In genomic region chr5:180869587-180869986, GRCh38 we compare ENCODE assay signal across 17 cellular contexts. TPM values are rescaled to one million over a fixed set of nuclear protein-coding genes. Genes with fewer than 3 reads are reported as not detected.
DNase-seq lines count a peak whose midpoint lies in the region; ATAC-seq and TF ChIP-seq lines count a peak whose summit lies in the region.
"Had no signal": no experiment of that assay in that cellular context is flagged by ENCODE, and none has a peak within 500 bp of the region (broad histone marks: within the 10 kb centered on the region; RNA-seq: fewer than 3 reads in every experiment).

No MANE protein-coding gene starts in this region.

- H3K9me3 Mint-ChIP-seq in nephron progenitor cell, result no peaks in the 10 kb centered on the region
- H3K9me3 Mint-ChIP-seq: activated CD4-positive, alpha-beta memory T cell treated with anti-CD3 and anti-CD28 coated beads for 36 hours; brain; naive thymus-derived CD4-positive, alpha-beta T cell had no signal

- in situ Hi-C loops in KBM-7 (cut with MboI; ENCODE audit: low pct_unique_long_range_greater_than_20kb, low sequenced_read_pairs), result no loop called here

- H3K27ac Mint-ChIP-seq in nephron progenitor cell, result no peak overlapping the region
- H3K27ac Mint-ChIP-seq: activated CD4-positive, alpha-beta memory T cell treated with anti-CD3 and anti-CD28 coated beads for 36 hours; naive thymus-derived CD4-positive, alpha-beta T cell had no signal

- no peaks in the 10 kb centered on the region for H3K36me3 Mint-ChIP-seq in nephron progenitor cell (ENCODE audit: low read depth)
- H3K36me3 Mint-ChIP-seq: activated CD4-positive, alpha-beta memory T cell treated with anti-CD3 and anti-CD28 coated beads for 36 hours; brain; naive thymus-derived CD4-positive, alpha-beta T cell had no signal

- no peaks in the 10 kb centered on the region for H3K9me3 ChIP-seq in mucosa of stomach (ENCODE audit: control insufficient read depth, low read length)
- H3K9me3 ChIP-seq in stomach smooth muscle (ENCODE audit: control insufficient read depth in 2 of 2, low read length in 2 of 2), result no peaks in the 10 kb centered on the region

- ATAC-seq in esophagus mucosa (peak; percentile 61), HG03175 (IDR thresholded peaks at IDR 0.05; ENCODE audit: unreplicated experiment) (no peak), GM18867 (IDR thresholded peaks at IDR 0.05; ENCODE audit: unreplicated experiment) (no peak)
- ATAC-seq: naive thymus-derived CD4-positive, alpha-beta T cell had no signal

- H3K4me3 ChIP-seq in mucosa of stomach (ENCODE audit: low read length) (no peak overlapping the region), stomach smooth muscle (ENCODE audit: low read length in 2 of 2) (no peak overlapping the region)
- H3K4me3 ChIP-seq: PC-9 had no signal

- H3K4me3 Mint-ChIP-seq in nephron progenitor cell, result no peak overlapping the region
- H3K4me3 Mint-ChIP-seq: activated CD4-positive, alpha-beta memory T cell treated with anti-CD3 and anti-CD28 coated beads for 36 hours; naive thymus-derived CD4-positive, alpha-beta T cell had no signal

- H3K4me1 Mint-ChIP-seq in nephron progenitor cell, result peaks cover 12% of the 10 kb centered on the region

- H3K9ac ChIP-seq in mucosa of stomach (ENCODE audit: low read length), result peak overlapping the region; percentile 38
- H3K9ac ChIP-seq in stomach smooth muscle (ENCODE audit: low read length in 2 of 2), result no peak overlapping the region

- H3K36me3 ChIP-seq in mucosa of stomach (ENCODE audit: control insufficient read depth, insufficient read depth, low read length) (no peaks in the 10 kb centered on the region), stomach smooth muscle (ENCODE audit: control insufficient read depth in 2 of 2, insufficient read depth in 2 of 2, low read length in 2 of 2) (no peaks in the 10 kb centered on the region)

- H3K27ac ChIP-seq in stomach smooth muscle (ENCODE audit: low read length), result peak overlapping the region; percentile 56
- H3K27ac ChIP-seq: epithelial cell of prostate, PC-9 had no signal

- peak; percentile 32 for DNase-seq in Ammon's horn (ENCODE audit: low spot score)
- DNase-seq in KBM-7, result no peak
- DNase-seq in nephron progenitor cell, result no peak

- no peak for TF ChIP-seq CTCF in nephron progenitor cell (IDR thresholded peaks at IDR 0.05)

- H3K27me3 ChIP-seq in mucosa of stomach (ENCODE audit: control insufficient read depth, insufficient read depth, low read length), result no peaks in the 10 kb centered on the region
- H3K27me3 ChIP-seq in stomach smooth muscle (ENCODE audit: control insufficient read depth in 1 of 2, insufficient read depth in 2 of 2, low read length in 2 of 2), result no peaks in the 10 kb centered on the region

- H3K4me1 ChIP-seq in mucosa of stomach (ENCODE audit: control insufficient read depth, insufficient read depth, low read length) (peaks cover 17% of the 10 kb centered on the region), stomach smooth muscle (ENCODE audit: control insufficient read depth, insufficient read depth, low read length) (no peaks in the 10 kb centered on the region)

- peaks cover 26% of the 10 kb centered on the region for H3K27me3 Mint-ChIP-seq in nephron progenitor cell (ENCODE audit: low read depth, poor library complexity)

RNA-seq across cellular contexts. Expression of gene ZFP62, which starts 8.5 kb away (rescaled TPM):
- 12.9 TPM for total RNA-seq in esophagus mucosa

RNA-seq across cellular contexts. Expression of gene BTNL8, which starts 29.4 kb away (rescaled TPM):
- total RNA-seq in esophagus mucosa, result not detected
- total RNA-seq: A673; activated CD4-positive, alpha-beta memory T cell treated with anti-CD3 and anti-CD28 coated beads for 36 hours; naive thymus-derived CD4-positive, alpha-beta T cell; NCI-H460; osteocyte; PC-9; urinary bladder had no signal
